Comparison of ENCODE assay signal across 1 cellular context in the genomic region with DNA sequence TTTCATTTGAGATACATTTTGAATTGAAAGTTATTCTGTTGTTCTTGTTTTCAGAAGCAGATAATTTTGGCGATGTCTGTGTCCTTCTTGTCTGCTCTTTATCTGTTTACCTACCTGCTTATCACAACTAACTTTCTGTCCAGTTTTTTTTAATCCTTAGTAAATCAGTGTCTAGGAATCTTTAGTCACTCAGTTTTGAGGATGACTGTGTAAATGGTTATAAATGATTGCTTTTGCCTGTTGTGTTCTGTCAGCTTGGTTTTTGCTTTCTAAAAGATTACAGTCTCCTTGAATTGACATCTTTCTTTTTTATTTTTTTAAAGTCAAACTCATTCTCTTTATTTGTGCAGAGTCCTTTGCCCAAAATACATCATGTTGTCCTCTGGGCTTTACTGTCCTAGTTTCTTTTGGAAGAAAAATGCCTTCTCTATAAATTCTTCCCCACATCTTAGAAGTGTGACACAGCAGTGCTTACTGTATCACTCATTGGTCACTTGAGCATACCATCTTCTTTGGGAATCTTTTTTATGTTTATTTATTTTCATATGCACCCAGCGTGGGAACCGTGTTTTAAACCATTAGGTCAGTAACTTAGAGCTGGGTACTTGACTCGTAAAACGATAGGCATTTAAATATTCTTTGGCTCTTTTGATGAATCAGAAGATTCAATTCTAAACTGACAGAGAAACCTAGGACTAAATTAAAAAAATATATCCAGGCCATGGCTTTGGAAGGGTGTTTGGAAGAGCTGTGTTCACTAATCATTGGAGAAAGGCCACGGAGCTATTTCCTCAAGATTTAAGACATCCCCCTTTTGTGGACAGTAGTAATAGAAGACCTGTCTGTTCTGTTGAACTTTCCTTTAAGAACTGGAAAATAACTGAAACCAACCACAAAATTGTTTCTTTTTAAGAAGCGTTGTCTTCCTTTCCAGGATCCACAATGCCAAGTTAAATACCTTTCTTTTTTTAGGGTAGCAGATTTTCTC.
TF ChIP-seq lines count a peak whose summit lies in the region.

No MANE protein-coding gene starts in this region.

TF ChIP-seq in liver, 16 proteins besides CTCF, POLR2A, EP300 and RAD21 (continued from another document):
- no peak for TF ChIP-seq REST (IDR thresholded peaks at IDR 0.05)
- TF ChIP-seq TAF1 (conservative IDR thresholded peaks at IDR 0.05): no peak
